23 cellular contexts compared by ENCODE assay signal in genomic region chr2:68240446-68240845, GRCh38. TPM values are rescaled to one million over a fixed set of nuclear protein-coding genes. Genes with fewer than 3 reads are reported as not detected.
DNase-seq lines count a peak whose midpoint lies in the region; ATAC-seq, FAIRE-seq and TF ChIP-seq lines count a peak whose summit lies in the region.
"Had no signal": no experiment of that assay in that cellular context is flagged by ENCODE, and none has a peak within 500 bp of the region (broad histone marks: within the 10 kb centered on the region; RNA-seq: fewer than 3 reads in every experiment).

No MANE protein-coding gene starts in this region.

- no peak for ATAC-seq in activated CD4-positive, alpha-beta T cell treated with anti-CD3 and anti-CD28 coated beads for 36 hours
- peak; percentile 17 for ATAC-seq in K562
- ATAC-seq: gastroesophageal sphincter, left ventricle myocardium superior had no signal

- H3K4me1 Mint-ChIP-seq in activated CD4-positive, alpha-beta T cell treated with anti-CD3 and anti-CD28 coated beads for 36 hours = peaks cover 68% of the 10 kb centered on the region

- H3K4me3 Mint-ChIP-seq in activated CD4-positive, alpha-beta T cell treated with anti-CD3 and anti-CD28 coated beads for 36 hours = no peak overlapping the region
- H3K4me3 Mint-ChIP-seq: activated naive CD4-positive, alpha-beta T cell treated with anti-CD3 and anti-CD28 coated beads, Interleukin-2, amount 10 ng/mL, durations not matched to agents 7 days and 5 days had no signal

- H3K4me3 ChIP-seq in K562 = no peak overlapping the region
- no peak overlapping the region for H3K4me3 ChIP-seq in neutrophil (ENCODE audit: low read depth in 1 of 2, low read length in 1 of 2)
- H3K4me3 ChIP-seq in dorsolateral prefrontal cortex = no peak overlapping the region
- H3K4me3 ChIP-seq: gastroesophageal sphincter, tibial artery had no signal

- in situ Hi-C loops in K562 (cut with MboI) = no loop called here

- DNase-seq in activated CD4-positive, alpha-beta T cell treated with anti-CD3 and anti-CD28 coated beads for 36 hours = no peak
- DNase-seq in activated CD4-positive, alpha-beta T cell treated with anti-CD3 and anti-CD28 coated beads for 4 hours = no peak
- DNase-seq in HTR-8/SVneo (ENCODE audit: insufficient read length, low spot score) (no peak), K562 (ENCODE audit: extremely low read depth in 1 of 4, low spot score in 3 of 4) (no peak), dorsolateral prefrontal cortex (no peak), GM10248 (ENCODE audit: extremely low spot score) (no peak), D721Med (ENCODE audit: insufficient read length, low spot score) (no peak)
- DNase-seq: activated CD4-positive, CD25-positive, alpha-beta regulatory T cell; activated CD8-positive, alpha-beta memory T cell treated with anti-CD3 and anti-CD28 coated beads, Interleukin-2, amount 50 U/mL, for 4 hours; activated naive CD4-positive, alpha-beta T cell treated with anti-CD3 and anti-CD28 coated beads, Interleukin-2, amount 10 ng/mL, durations not matched to agents 7 days and 5 days; C1 segment of cervical spinal cord; dermis blood vessel endothelial cell; DND-41; erythroblast; left ventricle myocardium superior; NCI-H2029; NCI-H524; SIG-M5; tibial artery had no signal

- H3K4me1 ChIP-seq in K562 (replicated peaks in 1 of 2; ENCODE audit: control insufficient read depth in 2 of 2, insufficient read depth in 2 of 2, low read length in 2 of 2) (peaks cover 0 to 32% of the 10 kb centered on the region in 2 experiments; a peak in 3 of 5 replicates), neutrophil (ENCODE audit: control insufficient read depth in 1 of 2, insufficient read depth in 1 of 2, low read depth in 1 of 2, low read length in 1 of 2) (peaks cover 45 to 59% of the 10 kb centered on the region in 2 experiments)

- H3K27ac Mint-ChIP-seq in activated CD4-positive, alpha-beta T cell treated with anti-CD3 and anti-CD28 coated beads for 36 hours = peak overlapping the region; percentile 58
- H3K27ac Mint-ChIP-seq: activated naive CD4-positive, alpha-beta T cell treated with anti-CD3 and anti-CD28 coated beads, Interleukin-2, amount 10 ng/mL, durations not matched to agents 7 days and 5 days; brain had no signal

- H3K27ac ChIP-seq in K562 (ENCODE audit: extremely low read depth, low read depth, low read length) (no peak overlapping the region), neutrophil (peak overlapping the region; percentile 70), dorsolateral prefrontal cortex (no peak overlapping the region)
- H3K27ac ChIP-seq: 22Rv1, gastroesophageal sphincter, tibial artery had no signal

- intact Hi-C loops in activated CD4-positive, alpha-beta T cell treated with anti-CD3 and anti-CD28 coated beads for 36 hours (cut with DNase I, micrococcal nuclease) = loop anchor here in 1 of 2 experiments (1.0 kb wide), 1 partner anchor 8 kb away; no protein-coding TSS in a partner anchor
- intact Hi-C loops in K562 (cut with micrococcal nuclease) (loop anchor here (10.0 kb wide), 1 partner anchor 56 kb away; no protein-coding TSS in a partner anchor), dorsolateral prefrontal cortex (cut with DNase I) (loop anchor here in 1 of 2 donors (10.0 kb wide), 1 partner anchor 116 kb away; no protein-coding TSS in a partner anchor)

- POLR2A ChIA-PET in activated CD4-positive, alpha-beta T cell treated with anti-CD3 and anti-CD28 coated beads for 36 hours (lab: Charles Lee) = no interaction called here
- POLR2A ChIA-PET in K562 (lab: Yijun Ruan, JAX) (interaction anchor here (2.0 kb wide), 1 partner anchor 10 kb away, joined by 5 read pairs; no protein-coding TSS in a partner anchor), GM10248 (lab: Yijun Ruan, JAX) (interaction anchor here (1.4 kb wide), 1 partner anchor 10 kb away, joined by 3 read pairs; no protein-coding TSS in a partner anchor)

- H3K27me3 ChIP-seq in K562 (ENCODE audit: control insufficient read depth in 2 of 2, insufficient read depth in 2 of 2, low read length in 2 of 2) (no peaks in the 10 kb centered on the region), neutrophil (no peaks in the 10 kb centered on the region), dorsolateral prefrontal cortex (no peaks in the 10 kb centered on the region)
- H3K27me3 ChIP-seq: gastroesophageal sphincter, tibial artery had no signal

- no TSS peak for BruUV-seq in K562 (replicated peaks; lab: Mats Ljungman, UMichigan)

- H3K9me3 ChIP-seq in K562 (replicated peaks; ENCODE audit: control insufficient read depth, insufficient read depth, low read depth, low read length) = no peaks in the 10 kb centered on the region
- H3K9me3 ChIP-seq in neutrophil = no peaks in the 10 kb centered on the region
- H3K9me3 ChIP-seq: gastroesophageal sphincter, tibial artery had no signal

- no peaks in the 10 kb centered on the region for H3K9me3 Mint-ChIP-seq in activated CD4-positive, alpha-beta T cell treated with anti-CD3 and anti-CD28 coated beads for 36 hours (ENCODE audit: low read depth)
- H3K9me3 Mint-ChIP-seq: activated naive CD4-positive, alpha-beta T cell treated with anti-CD3 and anti-CD28 coated beads, Interleukin-2, amount 10 ng/mL, durations not matched to agents 7 days and 5 days; brain had no signal

- no peak for TF ChIP-seq RAD21 in K562 (CRISPR knock-in tag; conservative IDR thresholded peaks at IDR 0.05 in 1 of 2, IDR thresholded peaks at IDR 0.05 in 1 of 2)

- peaks cover 3% of the 10 kb centered on the region for H3K9me1 ChIP-seq in K562 (ENCODE audit: control insufficient read depth, insufficient read depth, low read length)

- no peak for TF ChIP-seq EP300 in K562 (IDR thresholded peaks at IDR 0.05; ENCODE audit: low read length)

- peaks cover 32% of the 10 kb centered on the region; the same call in 2 of the 3 replicates for H3K36me3 ChIP-seq in K562 (ENCODE audit: control insufficient read depth, insufficient read depth, low read length)
- peaks cover 4% of the 10 kb centered on the region for H3K36me3 ChIP-seq in neutrophil
- H3K36me3 ChIP-seq: gastroesophageal sphincter, tibial artery had no signal

- TF ChIP-seq CTCF in K562 (IDR thresholded peaks at IDR 0.05 in 2 of 3, conservative IDR thresholded peaks at IDR 0.05 in 1 of 3; ENCODE audit: insufficient read depth in 2 of 3, low read depth in 1 of 3, low read length in 3 of 3) = no peak
- TF ChIP-seq CTCF in neutrophil (IDR thresholded peaks at IDR 0.05) = no peak
- no peak for TF ChIP-seq CTCF in dorsolateral prefrontal cortex (IDR thresholded peaks at IDR 0.05 in 54 of 56, conservative IDR thresholded peaks at IDR 0.05 in 2 of 56; ENCODE audit: low read depth in 1 of 56, partially characterized antibody in 56 of 56)
- no peak for TF ChIP-seq CTCF in GM10248 (IDR thresholded peaks at IDR 0.05; ENCODE audit: control extremely low read depth, extremely low read depth, low read depth, missing control alignments)
- TF ChIP-seq CTCF in D721Med (IDR thresholded peaks at IDR 0.05; ENCODE audit: insufficient read depth, missing control alignments) = no peak

- H4K20me1 ChIP-seq in K562 (replicated peaks; ENCODE audit: control insufficient read depth, insufficient read depth, low read length) = peaks cover 41% of the 10 kb centered on the region

- H3K79me2 ChIP-seq in K562 (ENCODE audit: control insufficient read depth, insufficient read depth, low read length) = peaks cover 100% of the 10 kb centered on the region

- no peaks in the 10 kb centered on the region for H3K27me3 Mint-ChIP-seq in activated CD4-positive, alpha-beta T cell treated with anti-CD3 and anti-CD28 coated beads for 36 hours
- H3K27me3 Mint-ChIP-seq: activated naive CD4-positive, alpha-beta T cell treated with anti-CD3 and anti-CD28 coated beads, Interleukin-2, amount 10 ng/mL, durations not matched to agents 7 days and 5 days; brain had no signal

- no peak overlapping the region for H2AFZ ChIP-seq in K562 (ENCODE audit: low read depth, low read length)

- no peak for TF ChIP-seq POLR2A in K562 (conservative IDR thresholded peaks at IDR 0.05)

- no peak overlapping the region for H3K9ac ChIP-seq in K562 (ENCODE audit: insufficient read depth in 1 of 2, low read depth in 2 of 2, low read length in 2 of 2)

- peak; percentile 44 for FAIRE-seq in HTR-8/SVneo (lab: Jason Lieb, UNC)
- no peak for FAIRE-seq in K562 (lab: Jason Lieb, UNC)
- no peak for FAIRE-seq in D721Med (lab: Jason Lieb, UNC)

- WGBS in K562 (ENCODE audit: insufficient coverage, low coverage, missing lambda C conversion rate) = 65% methylated on average over 4 of the region's 4 CpGs

- CTCF ChIA-PET in activated CD4-positive, alpha-beta T cell treated with anti-CD3 and anti-CD28 coated beads for 36 hours (lab: Charles Lee) = interaction anchor here (0.7 kb wide), 1 partner anchor 12 kb away, joined by 3 read pairs; no protein-coding TSS in a partner anchor
- CTCF ChIA-PET in K562 (lab: Yijun Ruan, JAX; ENCODE audit: low intra/inter-chr PET ratio) = no interaction called here
- CTCF ChIA-PET in GM10248 (lab: Yijun Ruan, JAX) = interaction anchor here (0.9 to 2.0 kb wide), 3 partner anchors 13 to 44 kb away, joined by 4 to 5 read pairs (median 4); no protein-coding TSS in a partner anchor

- peaks cover 23% of the 10 kb centered on the region for H3K36me3 Mint-ChIP-seq in activated CD4-positive, alpha-beta T cell treated with anti-CD3 and anti-CD28 coated beads for 36 hours (ENCODE audit: low read depth)

- no peak overlapping the region for H3K4me2 ChIP-seq in K562 (ENCODE audit: insufficient read depth, low read length)

TF ChIP-seq in K562, 482 proteins besides CTCF, POLR2A, EP300 and RAD21 (continues in another document):
- 0 out of 2 replicates have a peak, but pooled peaks have one; percentile 23 for TF ChIP-seq TGIF2 (CRISPR knock-in tag; IDR thresholded peaks at IDR 0.05)

RNA-seq across cellular contexts. Expression of gene PPP3R1, which starts 11.9 kb away (rescaled TPM):
- total RNA-seq in activated CD4-positive, alpha-beta T cell treated with anti-CD3 and anti-CD28 coated beads for 36 hours = 10 to 100 TPM; 75.1 to 82.4 TPM
- total RNA-seq in K562 (2011; cell fraction: chromatin; rRNA removed; ENCODE audit: low replicate concordance) = 5.5 and 20.3 TPM in 2 replicates
- total RNA-seq in K562 (2011; cell fraction: nucleolus; rRNA removed) = 4.0 and 5.4 TPM in 2 replicates
- 16.5 and 35.3 TPM in 2 replicates for total RNA-seq in K562 (2011; cell fraction: nucleoplasm; rRNA removed)
- 10.5 and 12.5 TPM in 2 replicates for total RNA-seq in K562 (2014; rRNA removed)
- total RNA-seq in K562 (2014; rRNA removed; fragmentation: Illumina TruSeq; extraction: Trizol) = 38.1 and 44.4 TPM in 2 replicates
- total RNA-seq in K562 (2015; rRNA removed; fragmentation: Illumina TruSeq; extraction: Trizol) = 29.3 and 30.0 TPM in 2 replicates
- total RNA-seq in K562 (2021) = 69.5 and 70.0 TPM in 2 replicates
- 6.9 and 22.2 TPM in 2 replicates for polyA plus RNA-seq in K562 (2011; rRNA removed)
- 4.3 and 6.2 TPM in 2 replicates for polyA plus RNA-seq in K562 (2011; cell fraction: cytosol; rRNA removed)
- 4.3 and 5.0 TPM in 2 replicates for polyA plus RNA-seq in K562 (2011; cell fraction: nucleus; rRNA removed)
- 39.5 and 45.7 TPM in 2 replicates for polyA plus RNA-seq in K562 (2012)
- polyA plus RNA-seq in K562 (2014; fragmentation: Illumina TruSeq; extraction: Trizol) = 44.2 and 48.8 TPM in 2 replicates
- polyA plus RNA-seq in K562 (2014; fragmentation: Nextera tagmentation; extraction: Ambion mirVana) = 10 to 100 TPM in 1 of 2 experiments, 1 to 10 TPM in 1; 3.7 to 12.3 TPM
- 23.2 and 24.8 TPM in 2 replicates for polyA plus RNA-seq in K562 (2014; rRNA removed)
- 18.4 and 33.2 TPM in 2 replicates for polyA minus RNA-seq in K562 (2011; rRNA and poly(A)+ RNA removed)
- polyA minus RNA-seq in K562 (2011; cell fraction: cytosol; rRNA and poly(A)+ RNA removed) = 16.5 and 25.1 TPM in 2 replicates
- 5.4 and 6.0 TPM in 2 replicates for polyA minus RNA-seq in K562 (2011; cell fraction: nucleus; rRNA and poly(A)+ RNA removed)
- total RNA-seq in dorsolateral prefrontal cortex = 100 to 1,000 TPM; 127 to 464 (median 336) TPM
